18 cellular contexts compared by ENCODE assay signal in the genomic region with DNA sequence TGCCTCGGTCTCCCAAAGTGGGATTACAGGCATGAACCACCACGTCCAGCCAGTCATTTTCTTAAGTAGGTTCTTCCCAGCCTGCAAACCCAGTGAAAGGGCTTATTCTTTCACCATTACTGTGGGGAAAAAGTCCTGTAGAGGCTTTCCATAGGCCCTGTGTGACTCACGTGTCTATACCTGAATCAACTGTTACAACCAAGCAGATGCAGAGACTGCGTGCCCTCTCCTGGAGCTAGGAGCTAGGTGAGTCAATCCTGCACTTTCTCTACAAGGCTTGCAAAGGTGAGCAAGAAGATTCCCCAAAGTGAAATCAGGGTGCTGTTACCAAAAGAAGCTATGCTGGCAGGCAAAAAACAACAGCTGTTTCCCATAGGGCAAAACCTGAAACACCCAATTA. TPM values are rescaled to one million over a fixed set of nuclear protein-coding genes. Genes with fewer than 3 reads are reported as not detected.
A peak's percentile ranks its signal among the peaks of the same experiment; 100 is the strongest.
DNase-seq lines count a peak whose midpoint lies in the region; ATAC-seq and TF ChIP-seq lines count a peak whose summit lies in the region.
"Had no signal": no experiment of that assay in that cellular context is flagged by ENCODE, and none has a peak within 500 bp of the region (broad histone marks: within the 10 kb centered on the region; RNA-seq: fewer than 3 reads in every experiment).

No MANE protein-coding gene starts in this region.

- H3K4me3 Mint-ChIP-seq in MCF 10A (ENCODE audit: unreplicated experiment), result no peak overlapping the region
- H3K4me3 Mint-ChIP-seq in stimulated activated naive CD8-positive, alpha-beta T cell treated with anti-CD3 and anti-CD28 coated beads, Interleukin-15, Interleukin-2, amounts not matched to agents 100 ng/mL and 50 ng/mL, for 24 hours, result no peak overlapping the region

- H3K4me1 ChIP-seq in breast epithelium, result no peaks in the 10 kb centered on the region
- H3K4me1 ChIP-seq: lower lobe of right lung had no signal

- no peak for TF ChIP-seq POLR2A in breast epithelium (IDR thresholded peaks at IDR 0.05)

- no peaks in the 10 kb centered on the region for H3K4me1 Mint-ChIP-seq in MCF 10A (ENCODE audit: insufficient read depth, unreplicated experiment)
- H3K4me1 Mint-ChIP-seq in stimulated activated naive CD8-positive, alpha-beta T cell treated with anti-CD3 and anti-CD28 coated beads, Interleukin-15, Interleukin-2, amounts not matched to agents 100 ng/mL and 50 ng/mL, for 24 hours (ENCODE audit: low read depth), result peaks cover 38% of the 10 kb centered on the region

- intact Hi-C loops in MCF 10A (cut with micrococcal nuclease), result no loop called here
- intact Hi-C loops in breast epithelium (cut with DNase I; ENCODE audit: low total_unique reads), result no loop called here

- no peak for ATAC-seq in HG03196 (IDR thresholded peaks at IDR 0.05; ENCODE audit: unreplicated experiment)
- ATAC-seq: lower lobe of right lung had no signal

- POLR2A ChIA-PET in MCF 10A (lab: Yijun Ruan, JAX), result interaction anchor here (0.6 to 2.2 kb wide), 12 partner anchors 10 to 518 kb away, joined by 3 to 8 read pairs (median 4); partner anchors contain the start of genes CREG1 and SFT2D2

- peak; percentile 66 for DNase-seq in MCF 10A (ENCODE audit: unreplicated experiment)
- DNase-seq in breast epithelium (ENCODE audit: low spot score in 2 of 2), result no peak
- peak; percentile 48 for DNase-seq in SK-MEL-5 (ENCODE audit: low read depth, low spot score)
- peak; percentile 92 for DNase-seq in epithelial cell of esophagus (ENCODE audit: low read depth)
- DNase-seq in C1 segment of cervical spinal cord (lab: John Stamatoyannopoulos, UW), result no peak
- no peak for DNase-seq in NCI-H226
- DNase-seq: activated gamma-delta T cell treated with Interleukin-2 at 50 U/mL for 16 hours, brain microvascular endothelial cell, dermis blood vessel endothelial cell, esophagus squamous epithelium, GF-D8, lower lobe of right lung, NCI-H1694 treated with DMSO at 0.1 percent for 48 hours, NCI-H510A treated with DMSO at 0.1 percent for 48 hours had no signal

- H3K9me3 Mint-ChIP-seq in MCF 10A (ENCODE audit: unreplicated experiment), result no peaks in the 10 kb centered on the region
- H3K9me3 Mint-ChIP-seq in stimulated activated naive CD8-positive, alpha-beta T cell treated with anti-CD3 and anti-CD28 coated beads, Interleukin-15, Interleukin-2, amounts not matched to agents 100 ng/mL and 50 ng/mL, for 24 hours, result no peaks in the 10 kb centered on the region

- BruUV-seq in MCF 10A (replicated peaks; lab: Mats Ljungman, UMichigan), result no TSS peak

- no peak overlapping the region for H3K27ac Mint-ChIP-seq in MCF 10A (ENCODE audit: low read depth, unreplicated experiment)
- peak overlapping the region; percentile 42 for H3K27ac Mint-ChIP-seq in stimulated activated naive CD8-positive, alpha-beta T cell treated with anti-CD3 and anti-CD28 coated beads, Interleukin-15, Interleukin-2, amounts not matched to agents 100 ng/mL and 50 ng/mL, for 24 hours

- H3K27me3 Mint-ChIP-seq in MCF 10A (ENCODE audit: insufficient read depth, unreplicated experiment), result peaks cover 16% of the 10 kb centered on the region
- H3K27me3 Mint-ChIP-seq in stimulated activated naive CD8-positive, alpha-beta T cell treated with anti-CD3 and anti-CD28 coated beads, Interleukin-15, Interleukin-2, amounts not matched to agents 100 ng/mL and 50 ng/mL, for 24 hours, result no peaks in the 10 kb centered on the region

- H3K36me3 ChIP-seq in breast epithelium, result no peaks in the 10 kb centered on the region
- H3K36me3 ChIP-seq: brain microvascular endothelial cell, esophagus squamous epithelium had no signal

- H3K27ac ChIP-seq in breast epithelium, result no peak overlapping the region
- H3K27ac ChIP-seq: brain microvascular endothelial cell, esophagus squamous epithelium, lower lobe of right lung, SK-N-MC, suprapubic skin had no signal

- H3K36me3 Mint-ChIP-seq in MCF 10A (ENCODE audit: insufficient read depth, unreplicated experiment), result no peaks in the 10 kb centered on the region
- peaks cover 18% of the 10 kb centered on the region for H3K36me3 Mint-ChIP-seq in stimulated activated naive CD8-positive, alpha-beta T cell treated with anti-CD3 and anti-CD28 coated beads, Interleukin-15, Interleukin-2, amounts not matched to agents 100 ng/mL and 50 ng/mL, for 24 hours (ENCODE audit: low read depth)

- CTCF ChIA-PET in MCF 10A (lab: Yijun Ruan, JAX), result interaction anchor here (0.6 to 6.2 kb wide), 21 partner anchors 10 to 306 kb away, joined by 3 to 49 read pairs (median 4); no protein-coding TSS in a partner anchor

- TF ChIP-seq CTCF in MCF 10A (IDR thresholded peaks at IDR 0.05; ENCODE audit: unreplicated experiment), result no peak
- no peak for TF ChIP-seq CTCF in breast epithelium (IDR thresholded peaks at IDR 0.05)
- peak; percentile 14 for TF ChIP-seq CTCF in epithelial cell of esophagus (IDR thresholded peaks at IDR 0.05; ENCODE audit: insufficient read depth, low read depth, low read length, missing control alignments)

- in situ Hi-C loops in SK-MEL-5 (cut with HindIII; ENCODE audit: low pct_unique_long_range_greater_than_20kb, low sequenced_read_pairs), result no loop called here

- H3K27me3 ChIP-seq in breast epithelium, result no peaks in the 10 kb centered on the region
- H3K27me3 ChIP-seq: brain microvascular endothelial cell, suprapubic skin had no signal

- H3K4me3 ChIP-seq in breast epithelium (no peak overlapping the region), epithelial cell of esophagus (ENCODE audit: low read length) (no peak overlapping the region)
- H3K4me3 ChIP-seq: esophagus squamous epithelium, lower lobe of right lung, SK-N-MC, suprapubic skin had no signal

- no peaks in the 10 kb centered on the region for H3K9me3 ChIP-seq in breast epithelium
- H3K9me3 ChIP-seq: esophagus squamous epithelium, lower lobe of right lung, suprapubic skin had no signal

RNA-seq across cellular contexts. Expression of gene MPZL1, which starts 13.8 kb away (rescaled TPM):
- total RNA-seq in MCF 10A (2022), result 164 and 169 TPM in 2 replicates
- 10 to 100 TPM; 43.5 to 86.8 (median 86.2) TPM for total RNA-seq in breast epithelium
- 104 and 123 TPM in 2 replicates for total RNA-seq in SK-MEL-5 (2014; rRNA removed; shearing (Covaris generic))
- polyA plus RNA-seq in SK-MEL-5 (2015; cell fraction: cytosol; rRNA removed), result 89.4 and 121 TPM in 2 replicates
- polyA plus RNA-seq in SK-MEL-5 (2015; cell fraction: nucleus; rRNA removed), result 41.1 and 50.4 TPM in 2 replicates

Comparison
In these comparisons a context has a peak if more than half of its experiments do, and no peak if none do; other contexts are left out.
1. DNase-seq: peak in MCF 10A (single experiment), SK-MEL-5 (single experiment) and epithelial cell of esophagus (single experiment); none in breast epithelium (0 of 2), C1 segment of cervical spinal cord (0 of 14) and NCI-H226 (single experiment).